In the genomic region with DNA sequence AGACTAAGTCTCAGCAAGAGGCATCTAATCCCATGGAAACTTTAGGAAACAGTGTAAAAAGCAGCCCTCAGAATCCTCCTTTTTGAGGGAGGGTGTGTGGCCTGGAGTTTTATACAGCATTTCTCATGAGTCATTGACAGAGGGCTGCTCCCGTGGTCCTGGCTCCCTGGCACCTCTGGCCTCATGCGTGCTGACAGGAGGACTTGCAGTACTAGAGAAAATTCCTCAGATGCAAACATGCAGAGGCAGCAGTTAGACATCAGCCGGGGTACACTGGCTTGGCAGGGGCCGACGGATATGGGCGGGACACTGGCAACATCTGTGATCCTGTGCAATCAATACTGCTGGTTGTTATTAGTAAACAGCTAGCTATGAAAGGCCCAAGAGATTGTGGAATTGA, we compare ENCODE assay signal across 14 cellular contexts.
DNase-seq lines count a peak whose midpoint lies in the region; TF ChIP-seq lines count a peak whose summit lies in the region.
"Had no signal": no experiment of that assay in that cellular context is flagged by ENCODE, and none has a peak within 500 bp of the region (broad histone marks: within the 10 kb centered on the region; RNA-seq: fewer than 3 reads in every experiment).

No MANE protein-coding gene starts in this region.

- H3K27me3 Mint-ChIP-seq in immature natural killer cell (ENCODE audit: low read depth in 3 of 3): no peaks in the 10 kb centered on the region

- H3K27ac Mint-ChIP-seq in immature natural killer cell: no peak overlapping the region

- peak; percentile 6 for DNase-seq in NCI-H345 (lab: John Stamatoyannopoulos, UW)
- no peak for DNase-seq in NCI-H345 treated with DMSO at 0.1 percent for 48 hours (lab: John Stamatoyannopoulos, UW; ENCODE audit: unreplicated experiment)
- DNase-seq in choroid plexus epithelial cell (ENCODE audit: low read depth): peak; percentile 66
- peak; percentile 47 for DNase-seq in kidney glomerular epithelial cell (lab: John Stamatoyannopoulos, UW)
- DNase-seq in suprapubic skin (ENCODE audit: low spot score in 2 of 2): peak; percentile 86
- no peak for DNase-seq in CD1c-positive myeloid dendritic cell (ENCODE audit: extremely low spot score)
- no peak for DNase-seq in activated CD4-positive, alpha-beta T cell treated with anti-CD3 and anti-CD28 coated beads, Interleukin-2, amount 50 U/mL, for 48 hours
- DNase-seq in immature natural killer cell: no peak
- DNase-seq: 8988T, DMS79, esophagus squamous epithelium, NCI-H510A treated with DMSO at 0.1 percent for 48 hours, psoas muscle had no signal

- H3K4me3 ChIP-seq in choroid plexus epithelial cell (ENCODE audit: low read depth, low read length) (no peak overlapping the region), suprapubic skin (no peak overlapping the region)
- H3K4me3 ChIP-seq: body of pancreas, esophagus squamous epithelium, psoas muscle had no signal

- H3K4me3 Mint-ChIP-seq in immature natural killer cell: no peak overlapping the region

- H3K4me1 Mint-ChIP-seq in immature natural killer cell: no peaks in the 10 kb centered on the region

- TF ChIP-seq EP300 in suprapubic skin (IDR thresholded peaks at IDR 0.05): no peak

- no peaks in the 10 kb centered on the region for H3K27me3 ChIP-seq in suprapubic skin
- H3K27me3 ChIP-seq: body of pancreas, esophagus squamous epithelium had no signal

- no peaks in the 10 kb centered on the region for H3K9me3 ChIP-seq in suprapubic skin
- H3K9me3 ChIP-seq: body of pancreas, esophagus squamous epithelium, psoas muscle had no signal

- peaks cover 0 to 9% (median 0%) of the 10 kb centered on the region in 6 donors for H3K9me3 Mint-ChIP-seq in immature natural killer cell

- H3K4me1 ChIP-seq in suprapubic skin: no peaks in the 10 kb centered on the region
- H3K4me1 ChIP-seq: body of pancreas, psoas muscle had no signal

- 18% methylated on average over 6 of the region's 6 CpGs for WGBS in suprapubic skin

- H3K36me3 Mint-ChIP-seq in immature natural killer cell: no peaks in the 10 kb centered on the region

- H3K27ac ChIP-seq in suprapubic skin: peak overlapping the region; percentile 49
- H3K27ac ChIP-seq: body of pancreas, esophagus squamous epithelium, psoas muscle had no signal

- TF ChIP-seq CTCF in choroid plexus epithelial cell (conservative IDR thresholded peaks at IDR 0.05; ENCODE audit: low read depth, low read length) (no peak), suprapubic skin (IDR thresholded peaks at IDR 0.05) (no peak)

- no peaks in the 10 kb centered on the region for H3K36me3 ChIP-seq in suprapubic skin
- H3K36me3 ChIP-seq: esophagus squamous epithelium had no signal

- TF ChIP-seq POLR2A in suprapubic skin (IDR thresholded peaks at IDR 0.05): no peak

Comparison
In these comparisons a context has a peak if more than half of its experiments do, and no peak if none do; other contexts are left out.
1. DNase-seq: peak in NCI-H345 (single experiment), choroid plexus epithelial cell (single experiment), kidney glomerular epithelial cell (single experiment) and suprapubic skin (2 of 2); none in NCI-H345 treated with DMSO at 0.1 percent for 48 hours (single experiment), CD1c-positive myeloid dendritic cell (single experiment), activated CD4-positive, alpha-beta T cell treated with anti-CD3 and anti-CD28 coated beads, Interleukin-2, amount 50 U/mL, for 48 hours (0 of 2) and immature natural killer cell (0 of 3).